In the genomic region with DNA sequence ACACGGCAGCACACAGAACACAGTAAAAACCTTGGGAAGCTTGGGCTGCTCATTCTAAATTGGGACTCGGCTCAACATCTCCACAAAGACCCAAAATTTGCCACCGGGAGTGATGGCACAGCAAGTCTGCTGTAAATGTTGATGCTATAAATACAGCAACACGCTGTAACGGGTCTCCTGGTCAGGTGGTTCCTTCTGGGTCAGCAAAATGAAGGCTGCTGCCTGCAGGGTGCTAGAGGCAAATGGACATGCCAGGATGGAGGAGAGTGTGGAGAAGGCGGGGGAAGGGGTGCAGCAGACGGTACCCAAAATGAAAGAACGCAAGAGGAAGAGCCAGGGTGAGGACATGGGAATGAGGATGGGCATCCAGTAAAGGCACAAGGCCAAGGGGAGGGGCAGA, we compare ENCODE assay signal across 26 cellular contexts.
"Had no signal": no experiment of that assay in that cellular context is flagged by ENCODE, and none has a peak within 500 bp of the region (broad histone marks: within the 10 kb centered on the region; RNA-seq: fewer than 3 reads in every experiment).

No MANE protein-coding gene starts in this region.

- H3K27me3 ChIP-seq: ascending aorta, body of pancreas, Peyer's patch had no signal

- H3K4me3 Mint-ChIP-seq: activated B cell treated with CpG ODN at 0.5 μM for 24 hours; activated CD4-positive, alpha-beta memory T cell treated with anti-CD3 and anti-CD28 coated beads, Interleukin-2, amount 10 ng/mL, durations not matched to agents 7 days and 5 days; activated naive CD4-positive, alpha-beta T cell treated with anti-CD3 and anti-CD28 coated beads, Interleukin-2, amount 50 U/mL, for 24 hours; central memory CD8-positive, alpha-beta T cell; T-cell had no signal

- H3K9me3 Mint-ChIP-seq: activated B cell treated with CpG ODN at 0.5 μM for 24 hours; activated CD4-positive, alpha-beta memory T cell treated with anti-CD3 and anti-CD28 coated beads, Interleukin-2, amount 10 ng/mL, durations not matched to agents 7 days and 5 days; activated naive CD4-positive, alpha-beta T cell treated with anti-CD3 and anti-CD28 coated beads, Interleukin-2, amount 50 U/mL, for 24 hours; central memory CD8-positive, alpha-beta T cell; IgD-negative memory B cell; T-cell had no signal

- DNase-seq: activated B cell treated with CpG ODN at 0.5 μM for 24 hours; activated CD4-positive, alpha-beta memory T cell treated with anti-CD3 and anti-CD28 coated beads, Interleukin-2, amount 10 ng/mL, durations not matched to agents 7 days and 5 days; activated CD4-positive, alpha-beta T cell treated with anti-CD3 and anti-CD28 coated beads for 1 hour; activated CD4-positive, alpha-beta T cell treated with anti-CD3 and anti-CD28 coated beads, Interleukin-2, amount 50 U/mL, for 1 hour; activated effector memory CD4-positive, alpha-beta T cell treated with Interleukin-2 at 50 U/mL for 16 hours; activated naive CD4-positive, alpha-beta T cell; activated T-cell treated with anti-CD3 and anti-CD28 coated beads for 4 hours; body of pancreas; KG1; NCI-H1092; NCI-H1417; NCI-H1930; NCI-H2171; NCI-H2227 treated with DMSO at 0.1 percent for 48 hours; NCI-H446 treated with DMSO at 0.1 percent for 48 hours; NCI-H526; NCI-H774; SIG-M5; T-cell; T-helper 2 cell; T1000 had no signal

- ATAC-seq: body of pancreas, T-cell had no signal

- H3K4me3 ChIP-seq: ascending aorta, body of pancreas, Peyer's patch had no signal

- H3K27ac ChIP-seq: ascending aorta, body of pancreas, Peyer's patch had no signal

- H3K9me3 ChIP-seq: ascending aorta, body of pancreas, Peyer's patch had no signal

- H3K4me1 Mint-ChIP-seq: activated B cell treated with CpG ODN at 0.5 μM for 24 hours had no signal

- H3K27me3 Mint-ChIP-seq: activated B cell treated with CpG ODN at 0.5 μM for 24 hours; activated CD4-positive, alpha-beta memory T cell treated with anti-CD3 and anti-CD28 coated beads, Interleukin-2, amount 10 ng/mL, durations not matched to agents 7 days and 5 days; activated naive CD4-positive, alpha-beta T cell treated with anti-CD3 and anti-CD28 coated beads, Interleukin-2, amount 50 U/mL, for 24 hours; central memory CD8-positive, alpha-beta T cell; IgD-negative memory B cell; T-cell had no signal

- H3K27ac Mint-ChIP-seq: activated B cell treated with CpG ODN at 0.5 μM for 24 hours; activated CD4-positive, alpha-beta memory T cell treated with anti-CD3 and anti-CD28 coated beads, Interleukin-2, amount 10 ng/mL, durations not matched to agents 7 days and 5 days; activated naive CD4-positive, alpha-beta T cell treated with anti-CD3 and anti-CD28 coated beads, Interleukin-2, amount 50 U/mL, for 24 hours had no signal
